Comparison of ENCODE assay signal across 1 cellular context in the genomic region with DNA sequence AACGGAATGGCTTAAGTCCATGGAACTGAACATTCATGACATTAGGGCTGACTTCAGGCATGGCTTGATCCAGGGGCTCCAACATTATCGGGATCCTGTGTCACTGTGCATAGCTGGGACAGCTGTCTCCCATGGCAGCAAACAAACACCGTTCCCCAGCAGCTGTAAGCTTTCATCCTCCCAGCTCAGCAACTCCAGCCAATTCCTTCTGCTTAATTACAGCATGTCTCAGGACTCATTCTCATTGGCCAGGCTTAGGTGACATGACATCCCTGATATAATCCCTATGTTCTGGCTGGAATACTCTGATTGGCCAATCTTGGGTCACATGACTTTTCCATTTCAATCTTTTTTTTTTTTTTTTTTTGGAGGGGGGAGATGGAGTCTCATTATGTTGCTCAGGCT.
TF ChIP-seq lines count a peak whose summit lies in the region.

No MANE protein-coding gene starts in this region.

TF ChIP-seq in H1, 55 proteins besides CTCF, POLR2A, EP300 and RAD21:
- TF ChIP-seq KDM1A (IDR thresholded peaks at IDR 0.05; ENCODE audit: borderline replicate concordance, low read length) (peak; percentile 90), GABPA (IDR thresholded peaks at IDR 0.05; ENCODE audit: borderline replicate concordance, insufficient read depth, low read length) (no peak), HDAC2 (IDR thresholded peaks at IDR 0.05; ENCODE audit: borderline replicate concordance in 1 of 2, low read depth in 2 of 2, low read length in 2 of 2) (peak in 1 of 2 experiments; percentile 67; a peak in 1 of 4 replicates)
